In the genomic region with DNA sequence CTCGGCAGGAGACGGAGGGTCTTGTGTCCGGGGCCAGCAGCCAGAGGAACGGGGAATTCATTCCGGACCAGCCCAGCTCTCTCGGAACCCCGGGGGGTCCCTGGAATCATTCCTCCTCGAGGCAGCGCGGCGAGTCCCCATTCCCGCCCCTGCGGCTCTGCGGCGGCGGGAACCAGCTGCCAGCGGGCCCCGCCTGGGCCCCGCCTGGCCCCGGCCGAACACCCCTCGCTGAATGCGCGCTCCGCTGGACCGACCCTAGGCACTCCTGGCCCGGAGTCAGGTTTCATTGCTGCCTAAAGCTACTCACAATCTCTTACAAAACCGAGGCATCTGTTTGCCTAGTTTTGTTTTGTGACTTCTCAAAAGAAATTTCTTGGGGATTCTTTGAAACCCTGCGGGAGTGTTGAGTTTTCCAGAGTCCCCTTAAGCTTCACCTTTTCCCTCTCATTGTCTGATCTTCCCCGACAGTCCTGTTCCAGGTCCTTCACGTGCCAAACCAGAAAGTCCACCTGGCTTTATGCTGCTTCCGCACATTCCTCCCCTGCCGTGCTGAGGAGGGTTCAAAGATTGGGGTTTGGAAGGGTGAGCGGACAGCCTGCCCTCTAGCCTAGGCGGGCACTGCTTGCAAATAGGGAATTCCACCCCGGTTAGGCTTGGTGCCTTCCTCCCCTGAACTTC, we compare ENCODE assay signal across 8 cellular contexts. TPM values are rescaled to one million over a fixed set of nuclear protein-coding genes. Genes with fewer than 3 reads are reported as not detected.
DNase-seq lines count a peak whose midpoint lies in the region; ATAC-seq and TF ChIP-seq lines count a peak whose summit lies in the region.

No MANE protein-coding gene starts in this region.

- H3K9ac ChIP-seq in BLaER1, result peak overlapping the region; percentile 79

- H3K27ac ChIP-seq in BLaER1 (peak overlapping the region; percentile 71), esophagus squamous epithelium (peak overlapping the region; percentile 85 to 96 (median 92))

- peaks cover 24% of the 10 kb centered on the region; the same call in 1 of the 2 replicates for H4K20me1 ChIP-seq in BLaER1

- WGBS in esophagus squamous epithelium, 2 donors, result 1% methylated on average over 13 to 14 of the region's 36 CpGs

- no peaks in the 10 kb centered on the region for H3K9me3 Mint-ChIP-seq in natural killer cell

- H3K27me3 ChIP-seq in BLaER1 (no peaks in the 10 kb centered on the region), esophagus squamous epithelium (no peaks in the 10 kb centered on the region)

- peak overlapping the region; percentile 94 for H3K4me3 Mint-ChIP-seq in natural killer cell

- H3K36me3 Mint-ChIP-seq in natural killer cell, result no peaks in the 10 kb centered on the region

- no peaks in the 10 kb centered on the region for H3K27me3 Mint-ChIP-seq in natural killer cell (ENCODE audit: low read depth in 2 of 2)

- H3K4me1 Mint-ChIP-seq in natural killer cell, result peaks cover 48 to 50% of the 10 kb centered on the region in 2 donors

- TF ChIP-seq POLR2A in esophagus squamous epithelium (IDR thresholded peaks at IDR 0.05), result no peak

- peak; percentile 25 for ATAC-seq in HG03342 (IDR thresholded peaks at IDR 0.05; ENCODE audit: unreplicated experiment)
- ATAC-seq in natural killer cell, result peak; percentile 18 to 30 (median 29)

- TF ChIP-seq CTCF in esophagus squamous epithelium (IDR thresholded peaks at IDR 0.05), result no peak
- TF ChIP-seq CTCF in natural killer cell (IDR thresholded peaks at IDR 0.05), result no peak

- H3K9me3 ChIP-seq in BLaER1 (no peaks in the 10 kb centered on the region), esophagus squamous epithelium (no peaks in the 10 kb centered on the region)

- DNase-seq in GM19238 (ENCODE audit: insufficient read length, low spot score) (peak; percentile 25), T1000 (lab: John Stamatoyannopoulos, UW) (peak; percentile 37), esophagus squamous epithelium (lab: John Stamatoyannopoulos, UW) (no peak), natural killer cell (no peak), H4 (ENCODE audit: low spot score) (no peak), AML-193 (lab: John Stamatoyannopoulos, UW) (no peak)

- peak overlapping the region; percentile 77 to 94 for H3K27ac Mint-ChIP-seq in natural killer cell

- peak overlapping the region; percentile 81 for H3K4me3 ChIP-seq in BLaER1
- peak overlapping the region; percentile 81 to 86 (median 84) for H3K4me3 ChIP-seq in esophagus squamous epithelium

- peak overlapping the region; percentile 85 for H3K4me2 ChIP-seq in BLaER1

- H3K36me3 ChIP-seq in BLaER1, result no peaks in the 10 kb centered on the region
- no peaks in the 10 kb centered on the region for H3K36me3 ChIP-seq in esophagus squamous epithelium

- H3K4me1 ChIP-seq in BLaER1 (peaks cover 22% of the 10 kb centered on the region), esophagus squamous epithelium (peaks cover 9 to 59% (median 10%) of the 10 kb centered on the region in 3 donors)

- intact Hi-C loops in esophagus squamous epithelium (cut with DNase I) (no loop called here), natural killer cell (cut with micrococcal nuclease) (loop anchor here (5.0 kb wide), 1 partner anchor 115 kb away; no protein-coding TSS in a partner anchor)

RNA-seq across cellular contexts. Expression of a gene that starts 0.8 kb away (rescaled TPM):
- 100 to 1,000 TPM in 1 of 4 donors, 10 to 100 TPM in 3; 26.5 to 117 (median 29.7) TPM for total RNA-seq in esophagus squamous epithelium
- 10 to 100 TPM; 13.9 to 28.7 (median 23.2) TPM for total RNA-seq in natural killer cell
- 9.5 and 10.3 TPM in 2 replicates for total RNA-seq in H4 (2014; rRNA removed; shearing (Covaris generic))

RNA-seq across cellular contexts. Expression of a gene that starts 48.7 kb away (rescaled TPM):
- total RNA-seq in esophagus squamous epithelium (1 to 10 TPM; 3.2 to 8.1 (median 5.9) TPM), natural killer cell (10 to 100 TPM; 13.4 to 16.6 (median 13.7) TPM)
- 8.3 and 10.5 TPM in 2 replicates for total RNA-seq in H4 (2014; rRNA removed; shearing (Covaris generic))

Comparison
In these comparisons a context has a peak if more than half of its experiments do, and no peak if none do; other contexts are left out.
1. DNase-seq: peak in GM19238 (single experiment) and T1000 (single experiment); none in esophagus squamous epithelium (single experiment), natural killer cell (single experiment), H4 (single experiment) and AML-193 (0 of 2).